In genomic region chr9:136355616-136356557, GRCh38 we compare ENCODE assay signal across 1 cellular context.
A peak's percentile ranks its signal among the peaks of the same experiment; 100 is the strongest.
TF ChIP-seq lines count a peak whose summit lies in the region.

No MANE protein-coding gene starts in this region.

TF ChIP-seq in HepG2, 621 proteins besides CTCF, POLR2A, EP300 and RAD21 (continued from another document):
- TF ChIP-seq ZNF687 (CRISPR knock-in tag; IDR thresholded peaks at IDR 0.05) (peak; percentile 48), ZNF607 (CRISPR knock-in tag; IDR thresholded peaks at IDR 0.05; ENCODE audit: borderline replicate concordance) (no peak), PBX2 (CRISPR knock-in tag; IDR thresholded peaks at IDR 0.05) (no peak), AGO1 (IDR thresholded peaks at IDR 0.05; ENCODE audit: low read depth, low read length, poor library complexity, severe bottlenecking) (peak; percentile 42), ZNF644 (CRISPR knock-in tag; IDR thresholded peaks at IDR 0.05; ENCODE audit: low read depth) (no peak), ZNF639 (CRISPR knock-in tag; conservative IDR thresholded peaks at IDR 0.05) (no peak), RAD51 (IDR thresholded peaks at IDR 0.05; ENCODE audit: borderline replicate concordance) (no peak), ZNF749 (CRISPR knock-in tag; IDR thresholded peaks at IDR 0.05; ENCODE audit: borderline replicate concordance) (no peak), GMEB2 (CRISPR knock-in tag; IDR thresholded peaks at IDR 0.05; ENCODE audit: low read depth) (no peak), IRF2 (CRISPR knock-in tag; IDR thresholded peaks at IDR 0.05) (no peak), ZNF331 (CRISPR knock-in tag; IDR thresholded peaks at IDR 0.05) (no peak), IRX3 (CRISPR knock-in tag; IDR thresholded peaks at IDR 0.05; ENCODE audit: borderline replicate concordance, low read depth) (0 out of 2 replicates have a peak, but pooled peaks have one; percentile 46), ZNF251 (CRISPR knock-in tag; IDR thresholded peaks at IDR 0.05) (no peak)
TF ChIP-seq in HepG2: peak in this region for 35.
